Comparison of ENCODE assay signal across 11 cellular contexts in genomic region chr10:84012831-84013458, GRCh38.
DNase-seq lines count a peak whose midpoint lies in the region; ATAC-seq and TF ChIP-seq lines count a peak whose summit lies in the region.
"Had no signal": no experiment of that assay in that cellular context is flagged by ENCODE, and none has a peak within 500 bp of the region (broad histone marks: within the 10 kb centered on the region; RNA-seq: fewer than 3 reads in every experiment).

No MANE protein-coding gene starts in this region.

- H3K4me1 ChIP-seq in stomach (no peaks in the 10 kb centered on the region), OCI-LY7 (ENCODE audit: insufficient read depth, low read length, poor library complexity, severe bottlenecking) (no peaks in the 10 kb centered on the region)

- ATAC-seq in GM19324 (IDR thresholded peaks at IDR 0.05; ENCODE audit: low FRiP score, unreplicated experiment) (peak; percentile 90), HG02678 (IDR thresholded peaks at IDR 0.05; ENCODE audit: unreplicated experiment) (peak; percentile 96), HG03460 (IDR thresholded peaks at IDR 0.05; ENCODE audit: unreplicated experiment) (peak; percentile 89)

- H4K20me1 ChIP-seq in OCI-LY7 (ENCODE audit: insufficient read depth, low read length) = no peaks in the 10 kb centered on the region

- BruUV-seq in OCI-LY7 (replicated peaks; lab: Mats Ljungman, UMichigan) = no TSS peak

- H3K36me3 Mint-ChIP-seq in immature natural killer cell = no peaks in the 10 kb centered on the region

- CTCF ChIA-PET in OCI-LY7 (lab: Charles Lee; ENCODE audit: unreplicated experiment) = no interaction called here

- H3K9me2 ChIP-seq in OCI-LY7 (ENCODE audit: insufficient read depth, low read length) = no peaks in the 10 kb centered on the region

- H3K79me2 ChIP-seq in OCI-LY7 (ENCODE audit: insufficient read depth, low read depth, low read length) = no peaks in the 10 kb centered on the region

- peaks cover 0 to 14% (median 0%) of the 10 kb centered on the region in 3 donors for H3K27me3 ChIP-seq in stomach

- WGBS in stomach, 5 donors = 50 to 76% (median 58%) methylated on average over 2 of the region's 2 CpGs

- H3K27ac Mint-ChIP-seq in immature natural killer cell = no peak overlapping the region

- intact Hi-C loops in stomach (cut with DNase I; ENCODE audit: low total_unique reads) = no loop called here
- intact Hi-C loops in OCI-LY7 (cut with micrococcal nuclease; ENCODE audit: unreplicated experiment) = no loop called here

- TF ChIP-seq CTCF in GM10266 (IDR thresholded peaks at IDR 0.05; ENCODE audit: control insufficient read depth, insufficient read depth, low read depth, missing control alignments) (no peak), stomach (IDR thresholded peaks at IDR 0.05) (no peak), OCI-LY7 (conservative IDR thresholded peaks at IDR 0.05; ENCODE audit: low read length) (no peak)

- DNase-seq in GM10266 (ENCODE audit: extremely low spot score) = peak; percentile 35
- no peak for DNase-seq in immature natural killer cell
- no peak for DNase-seq in NCI-H1694 (lab: John Stamatoyannopoulos, UW)
- DNase-seq in stomach = no peak
- no peak for DNase-seq in OCI-LY7 (ENCODE audit: low spot score)
- DNase-seq: activated T-cell treated with anti-CD3 and anti-CD28 coated beads for 4 hours, NCI-H748 treated with DMSO at 0.1 percent for 48 hours had no signal

- no peak overlapping the region for H2AFZ ChIP-seq in OCI-LY7 (ENCODE audit: low read length)

- H3K4me3 ChIP-seq in stomach = no peak overlapping the region
- no peak overlapping the region for H3K4me3 ChIP-seq in OCI-LY7 (ENCODE audit: low read depth, low read length, poor library complexity, severe bottlenecking)
- H3K4me3 ChIP-seq: lung had no signal

- no peak overlapping the region for H3K4me3 Mint-ChIP-seq in immature natural killer cell

- H3K4me2 ChIP-seq in OCI-LY7 (ENCODE audit: low read length) = no peak overlapping the region

- H3K4me1 Mint-ChIP-seq in immature natural killer cell = peaks cover 0 to 6% of the 10 kb centered on the region in 2 donors

- no peak for TF ChIP-seq EP300 in stomach (IDR thresholded peaks at IDR 0.05)

- H3K27me3 Mint-ChIP-seq in immature natural killer cell (ENCODE audit: low read depth in 3 of 3) = peaks cover 8% of the 10 kb centered on the region in 3 donors

- POLR2A ChIA-PET in OCI-LY7 (lab: Charles Lee) = no interaction called here

- H3K36me3 ChIP-seq in stomach (no peaks in the 10 kb centered on the region), OCI-LY7 (ENCODE audit: insufficient read depth, low read length) (no peaks in the 10 kb centered on the region)

- H3K9me3 ChIP-seq in stomach (no peaks in the 10 kb centered on the region), OCI-LY7 (ENCODE audit: low read length) (no peaks in the 10 kb centered on the region)

- H3K9me3 Mint-ChIP-seq in immature natural killer cell = peaks cover 0 to 2% (median 0%) of the 10 kb centered on the region in 6 donors

- H3K27ac ChIP-seq in stomach = no peak overlapping the region
- H3K27ac ChIP-seq in OCI-LY7 (ENCODE audit: low read depth, low read length, poor library complexity, severe bottlenecking) = no peak overlapping the region

- TF ChIP-seq POLR2A in stomach (IDR thresholded peaks at IDR 0.05) = no peak
